In genomic region chr5:80960531-80961375, GRCh38 we compare ENCODE assay signal across 8 cellular contexts. TPM values are rescaled to one million over a fixed set of nuclear protein-coding genes. Genes with fewer than 3 reads are reported as not detected.
DNase-seq lines count a peak whose midpoint lies in the region; ATAC-seq lines count a peak whose summit lies in the region.

No MANE protein-coding gene starts in this region.

- no peak overlapping the region for H3K27ac ChIP-seq in iPS DF 6.9 (ENCODE audit: low read length)

- peak overlapping the region; percentile 75 for H3K4me3 ChIP-seq in iPS DF 6.9 (ENCODE audit: low read length)

- peaks cover 3% of the 10 kb centered on the region; the same call in 1 of the 2 replicates for H3K27me3 ChIP-seq in iPS DF 6.9 (ENCODE audit: control insufficient read depth, insufficient read depth, low read length)

- intact Hi-C loops in sciatic nerve (cut with DNase I): no loop called here

- in situ Hi-C loops in G401 (cut with HindIII; ENCODE audit: low sequenced_read_pairs): no loop called here

- WGBS in iPS DF 6.9 (ENCODE audit: insufficient coverage, insufficient read length): no CpG with 5 or more reads among the region's 84 CpGs

- no peaks in the 10 kb centered on the region for H3K9me3 ChIP-seq in iPS DF 6.9 (ENCODE audit: control insufficient read depth, insufficient read depth, low read length)

- peak; percentile 71 for ATAC-seq in sciatic nerve
- ATAC-seq in GM18909 (IDR thresholded peaks at IDR 0.05; ENCODE audit: poor library complexity, unreplicated experiment): no peak

- DNase-seq in D341Med (ENCODE audit: low spot score): peak; percentile 85
- peak; percentile 36 for DNase-seq in SW480 (ENCODE audit: low spot score)
- peak in 35 of 56 donors; percentile 5 to 78 (median 42) for DNase-seq in amygdala (lab: John Stamatoyannopoulos, UW)
- DNase-seq in iPS DF 6.9 (ENCODE audit: low read depth, low spot score): no peak
- peak; percentile 65 for DNase-seq in sciatic nerve (ENCODE audit: low spot score)
- no peak for DNase-seq in G401 (ENCODE audit: low spot score)
- no peak for DNase-seq in RKO (ENCODE audit: low spot score)

- peaks cover 7% of the 10 kb centered on the region; the same call in 1 of the 2 replicates for H3K4me1 ChIP-seq in iPS DF 6.9 (ENCODE audit: control insufficient read depth, insufficient read depth, low read length)

- no peaks in the 10 kb centered on the region for H3K36me3 ChIP-seq in iPS DF 6.9 (ENCODE audit: control insufficient read depth, insufficient read depth, low read length)

RNA-seq across cellular contexts. Expression of gene RASGRF2, which starts 0.6 kb away (rescaled TPM):
- 63.8 TPM for total RNA-seq in sciatic nerve
- total RNA-seq in G401 (2014; rRNA removed; shearing (Covaris generic)): not detected in 2 replicates

Comparison
In these comparisons a context has a peak if more than half of its experiments do, and no peak if none do; other contexts are left out.
1. DNase-seq: peak in D341Med (single experiment), SW480 (single experiment), amygdala (35 of 56) and sciatic nerve (single experiment); none in iPS DF 6.9 (single experiment), G401 (single experiment) and RKO (single experiment).
2. RNA of gene RASGRF2, which starts 0.6 kb away (total RNA-seq): 63.8 TPM in sciatic nerve (single experiment); not detected in G401; every median in the first group is over 10 times any median in the second.